1 cellular context compared by ENCODE assay signal in the genomic region with DNA sequence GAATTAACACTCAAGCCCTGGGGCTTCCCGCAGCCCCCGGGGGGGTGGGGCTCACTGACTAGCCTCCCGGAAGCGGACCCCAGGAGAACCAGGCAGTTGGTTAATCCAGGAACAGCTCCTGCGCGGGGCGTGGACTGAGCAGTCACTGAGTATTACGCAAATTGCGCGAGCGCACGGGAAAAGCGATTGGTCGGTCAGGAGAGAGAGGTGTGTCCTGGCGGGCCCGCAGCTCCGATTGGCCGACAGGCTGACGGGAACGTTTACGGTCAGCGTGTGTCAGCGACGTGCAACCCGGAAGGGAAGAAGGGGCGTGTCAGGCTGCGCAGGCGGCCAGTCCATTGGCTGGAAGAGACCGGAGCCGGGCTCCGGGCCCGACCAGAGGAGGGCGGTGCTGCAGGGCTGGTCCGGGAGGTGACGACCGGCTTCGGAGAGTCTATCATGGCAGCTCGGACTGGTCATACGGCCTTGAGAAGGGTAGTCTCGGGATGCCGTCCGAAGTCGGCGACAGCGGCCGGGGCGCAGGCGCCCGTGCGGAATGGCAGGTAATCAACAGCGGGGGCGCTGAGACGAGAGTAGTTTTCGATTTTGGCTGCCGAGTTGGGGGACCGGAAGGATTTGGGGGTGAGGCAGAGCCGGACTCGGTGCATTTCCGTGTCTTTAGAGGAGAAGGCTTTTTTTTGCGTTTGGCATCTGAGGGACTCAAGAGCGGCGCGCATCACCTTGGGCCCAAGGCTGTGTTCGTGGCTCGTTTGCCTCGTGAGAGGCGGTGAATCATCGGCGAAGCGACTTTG.
TF ChIP-seq lines count a peak whose summit lies in the region.

A gene (plus strand): TSS at position 430 of the 791 bp plus-strand sequence. CDS start 9 bp downstream, at position 439.

TF ChIP-seq in K562, 482 proteins besides CTCF, POLR2A, EP300 and RAD21 (continued from another document and continues in another):
- TF ChIP-seq YY1 (IDR thresholded peaks at IDR 0.05; ENCODE audit: borderline replicate concordance in 1 of 3, control insufficient read depth in 1 of 3, extremely low read depth in 1 of 3, insufficient read depth in 3 of 3, insufficient read length in 1 of 3, insufficient replicate concordance in 2 of 3, low read depth in 1 of 3, low read length in 2 of 3): peak; percentile 32 to 89 (median 86)
- no peak for TF ChIP-seq ZNF79 (CRISPR knock-in tag; IDR thresholded peaks at IDR 0.05; ENCODE audit: low read depth)
- TF ChIP-seq, protein P1, sequence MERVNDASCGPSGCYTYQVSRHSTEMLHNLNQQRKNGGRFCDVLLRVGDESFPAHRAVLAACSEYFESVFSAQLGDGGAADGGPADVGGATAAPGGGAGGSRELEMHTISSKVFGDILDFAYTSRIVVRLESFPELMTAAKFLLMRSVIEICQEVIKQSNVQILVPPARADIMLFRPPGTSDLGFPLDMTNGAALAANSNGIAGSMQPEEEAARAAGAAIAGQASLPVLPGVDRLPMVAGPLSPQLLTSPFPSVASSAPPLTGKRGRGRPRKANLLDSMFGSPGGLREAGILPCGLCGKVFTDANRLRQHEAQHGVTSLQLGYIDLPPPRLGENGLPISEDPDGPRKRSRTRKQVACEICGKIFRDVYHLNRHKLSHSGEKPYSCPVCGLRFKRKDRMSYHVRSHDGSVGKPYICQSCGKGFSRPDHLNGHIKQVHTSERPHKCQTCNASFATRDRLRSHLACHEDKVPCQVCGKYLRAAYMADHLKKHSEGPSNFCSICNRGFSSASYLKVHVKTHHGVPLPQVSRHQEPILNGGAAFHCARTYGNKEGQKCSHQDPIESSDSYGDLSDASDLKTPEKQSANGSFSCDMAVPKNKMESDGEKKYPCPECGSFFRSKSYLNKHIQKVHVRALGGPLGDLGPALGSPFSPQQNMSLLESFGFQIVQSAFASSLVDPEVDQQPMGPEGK (CRISPR knock-in tag; IDR thresholded peaks at IDR 0.05; ENCODE audit: borderline replicate concordance): no peak
- TF ChIP-seq, protein P2, sequence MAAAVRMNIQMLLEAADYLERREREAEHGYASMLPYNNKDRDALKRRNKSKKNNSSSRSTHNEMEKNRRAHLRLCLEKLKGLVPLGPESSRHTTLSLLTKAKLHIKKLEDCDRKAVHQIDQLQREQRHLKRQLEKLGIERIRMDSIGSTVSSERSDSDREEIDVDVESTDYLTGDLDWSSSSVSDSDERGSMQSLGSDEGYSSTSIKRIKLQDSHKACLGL (CRISPR knock-in tag; IDR thresholded peaks at IDR 0.05; ENCODE audit: borderline replicate concordance, poor library complexity, severe bottlenecking): no peak
- TF ChIP-seq ZNF830 (CRISPR knock-in tag; IDR thresholded peaks at IDR 0.05): no peak
- TF ChIP-seq, protein P3, sequence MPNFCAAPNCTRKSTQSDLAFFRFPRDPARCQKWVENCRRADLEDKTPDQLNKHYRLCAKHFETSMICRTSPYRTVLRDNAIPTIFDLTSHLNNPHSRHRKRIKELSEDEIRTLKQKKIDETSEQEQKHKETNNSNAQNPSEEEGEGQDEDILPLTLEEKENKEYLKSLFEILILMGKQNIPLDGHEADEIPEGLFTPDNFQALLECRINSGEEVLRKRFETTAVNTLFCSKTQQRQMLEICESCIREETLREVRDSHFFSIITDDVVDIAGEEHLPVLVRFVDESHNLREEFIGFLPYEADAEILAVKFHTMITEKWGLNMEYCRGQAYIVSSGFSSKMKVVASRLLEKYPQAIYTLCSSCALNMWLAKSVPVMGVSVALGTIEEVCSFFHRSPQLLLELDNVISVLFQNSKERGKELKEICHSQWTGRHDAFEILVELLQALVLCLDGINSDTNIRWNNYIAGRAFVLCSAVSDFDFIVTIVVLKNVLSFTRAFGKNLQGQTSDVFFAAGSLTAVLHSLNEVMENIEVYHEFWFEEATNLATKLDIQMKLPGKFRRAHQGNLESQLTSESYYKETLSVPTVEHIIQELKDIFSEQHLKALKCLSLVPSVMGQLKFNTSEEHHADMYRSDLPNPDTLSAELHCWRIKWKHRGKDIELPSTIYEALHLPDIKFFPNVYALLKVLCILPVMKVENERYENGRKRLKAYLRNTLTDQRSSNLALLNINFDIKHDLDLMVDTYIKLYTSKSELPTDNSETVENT (CRISPR knock-in tag; IDR thresholded peaks at IDR 0.05): no peak
- no peak for TF ChIP-seq PTBP1 (IDR thresholded peaks at IDR 0.05; ENCODE audit: low read depth, low read length)
- no peak for TF ChIP-seq BHLHE40 (IDR thresholded peaks at IDR 0.05; ENCODE audit: low read length)
- peak; percentile 42 for TF ChIP-seq SMARCE1 (IDR thresholded peaks at IDR 0.05)
- no peak; the same call in 1 of the 2 replicates for TF ChIP-seq CTBP1 (IDR thresholded peaks at IDR 0.05; ENCODE audit: borderline replicate concordance)
- TF ChIP-seq HDAC1 (IDR thresholded peaks at IDR 0.05): peak in 1 of 2 experiments; percentile 77; a peak in 2 of 4 replicates
- TF ChIP-seq HDAC6 (IDR thresholded peaks at IDR 0.05; ENCODE audit: low read depth, low read length): no peak
- TF ChIP-seq HSF4 (CRISPR knock-in tag; IDR thresholded peaks at IDR 0.05; ENCODE audit: borderline replicate concordance): no peak
- TF ChIP-seq ELF1 (tag; IDR thresholded peaks at IDR 0.05): peak; percentile 94
- TF ChIP-seq KDM4B (IDR thresholded peaks at IDR 0.05; ENCODE audit: borderline replicate concordance in 2 of 2, low read depth in 1 of 2): peak in 1 of 2 experiments; percentile 41; a peak in 1 of 4 replicates
- TF ChIP-seq HNRNPLL (IDR thresholded peaks at IDR 0.05; ENCODE audit: low read depth, low read length, poor library complexity, severe bottlenecking): peak; percentile 100
- TF ChIP-seq, protein P4, sequence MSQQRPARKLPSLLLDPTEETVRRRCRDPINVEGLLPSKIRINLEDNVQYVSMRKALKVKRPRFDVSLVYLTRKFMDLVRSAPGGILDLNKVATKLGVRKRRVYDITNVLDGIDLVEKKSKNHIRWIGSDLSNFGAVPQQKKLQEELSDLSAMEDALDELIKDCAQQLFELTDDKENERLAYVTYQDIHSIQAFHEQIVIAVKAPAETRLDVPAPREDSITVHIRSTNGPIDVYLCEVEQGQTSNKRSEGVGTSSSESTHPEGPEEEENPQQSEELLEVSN (IDR thresholded peaks at IDR 0.05; ENCODE audit: borderline replicate concordance in 1 of 2, extremely low read depth in 1 of 2, insufficient read depth in 1 of 2, insufficient read length in 1 of 2, low read depth in 1 of 2, low read length in 1 of 2, poor library complexity in 1 of 2, severe bottlenecking in 1 of 2): peak; percentile 40 to 54
- TF ChIP-seq, protein P5, sequence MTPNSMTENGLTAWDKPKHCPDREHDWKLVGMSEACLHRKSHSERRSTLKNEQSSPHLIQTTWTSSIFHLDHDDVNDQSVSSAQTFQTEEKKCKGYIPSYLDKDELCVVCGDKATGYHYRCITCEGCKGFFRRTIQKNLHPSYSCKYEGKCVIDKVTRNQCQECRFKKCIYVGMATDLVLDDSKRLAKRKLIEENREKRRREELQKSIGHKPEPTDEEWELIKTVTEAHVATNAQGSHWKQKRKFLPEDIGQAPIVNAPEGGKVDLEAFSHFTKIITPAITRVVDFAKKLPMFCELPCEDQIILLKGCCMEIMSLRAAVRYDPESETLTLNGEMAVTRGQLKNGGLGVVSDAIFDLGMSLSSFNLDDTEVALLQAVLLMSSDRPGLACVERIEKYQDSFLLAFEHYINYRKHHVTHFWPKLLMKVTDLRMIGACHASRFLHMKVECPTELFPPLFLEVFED (CRISPR knock-in tag; conservative IDR thresholded peaks at IDR 0.05): 0 out of 2 replicates have a peak, but pooled peaks have one; percentile 26
- TF ChIP-seq, protein P6, sequence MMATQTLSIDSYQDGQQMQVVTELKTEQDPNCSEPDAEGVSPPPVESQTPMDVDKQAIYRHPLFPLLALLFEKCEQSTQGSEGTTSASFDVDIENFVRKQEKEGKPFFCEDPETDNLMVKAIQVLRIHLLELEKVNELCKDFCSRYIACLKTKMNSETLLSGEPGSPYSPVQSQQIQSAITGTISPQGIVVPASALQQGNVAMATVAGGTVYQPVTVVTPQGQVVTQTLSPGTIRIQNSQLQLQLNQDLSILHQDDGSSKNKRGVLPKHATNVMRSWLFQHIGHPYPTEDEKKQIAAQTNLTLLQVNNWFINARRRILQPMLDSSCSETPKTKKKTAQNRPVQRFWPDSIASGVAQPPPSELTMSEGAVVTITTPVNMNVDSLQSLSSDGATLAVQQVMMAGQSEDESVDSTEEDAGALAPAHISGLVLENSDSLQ (IDR thresholded peaks at IDR 0.05): peak; percentile 88
- no peak for TF ChIP-seq ZNF668 (CRISPR knock-in tag; IDR thresholded peaks at IDR 0.05)
- TF ChIP-seq, protein P7, sequence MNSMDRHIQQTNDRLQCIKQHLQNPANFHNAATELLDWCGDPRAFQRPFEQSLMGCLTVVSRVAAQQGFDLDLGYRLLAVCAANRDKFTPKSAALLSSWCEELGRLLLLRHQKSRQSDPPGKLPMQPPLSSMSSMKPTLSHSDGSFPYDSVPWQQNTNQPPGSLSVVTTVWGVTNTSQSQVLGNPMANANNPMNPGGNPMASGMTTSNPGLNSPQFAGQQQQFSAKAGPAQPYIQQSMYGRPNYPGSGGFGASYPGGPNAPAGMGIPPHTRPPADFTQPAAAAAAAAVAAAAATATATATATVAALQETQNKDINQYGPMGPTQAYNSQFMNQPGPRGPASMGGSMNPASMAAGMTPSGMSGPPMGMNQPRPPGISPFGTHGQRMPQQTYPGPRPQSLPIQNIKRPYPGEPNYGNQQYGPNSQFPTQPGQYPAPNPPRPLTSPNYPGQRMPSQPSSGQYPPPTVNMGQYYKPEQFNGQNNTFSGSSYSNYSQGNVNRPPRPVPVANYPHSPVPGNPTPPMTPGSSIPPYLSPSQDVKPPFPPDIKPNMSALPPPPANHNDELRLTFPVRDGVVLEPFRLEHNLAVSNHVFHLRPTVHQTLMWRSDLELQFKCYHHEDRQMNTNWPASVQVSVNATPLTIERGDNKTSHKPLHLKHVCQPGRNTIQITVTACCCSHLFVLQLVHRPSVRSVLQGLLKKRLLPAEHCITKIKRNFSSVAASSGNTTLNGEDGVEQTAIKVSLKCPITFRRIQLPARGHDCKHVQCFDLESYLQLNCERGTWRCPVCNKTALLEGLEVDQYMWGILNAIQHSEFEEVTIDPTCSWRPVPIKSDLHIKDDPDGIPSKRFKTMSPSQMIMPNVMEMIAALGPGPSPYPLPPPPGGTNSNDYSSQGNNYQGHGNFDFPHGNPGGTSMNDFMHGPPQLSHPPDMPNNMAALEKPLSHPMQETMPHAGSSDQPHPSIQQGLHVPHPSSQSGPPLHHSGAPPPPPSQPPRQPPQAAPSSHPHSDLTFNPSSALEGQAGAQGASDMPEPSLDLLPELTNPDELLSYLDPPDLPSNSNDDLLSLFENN (IDR thresholded peaks at IDR 0.05; ENCODE audit: low read depth in 2 of 2, low read length in 2 of 2): no peak
- no peak for TF ChIP-seq ZNF644 (tag; IDR thresholded peaks at IDR 0.05; ENCODE audit: low read depth)
- peak; percentile 31 to 46; a peak in 2 of 4 replicates for TF ChIP-seq TBL1XR1 (IDR thresholded peaks at IDR 0.05; ENCODE audit: low read length in 2 of 2)
- TF ChIP-seq CEBPB (tag; IDR thresholded peaks at IDR 0.05): peak; percentile 97
- TF ChIP-seq, protein P8, sequence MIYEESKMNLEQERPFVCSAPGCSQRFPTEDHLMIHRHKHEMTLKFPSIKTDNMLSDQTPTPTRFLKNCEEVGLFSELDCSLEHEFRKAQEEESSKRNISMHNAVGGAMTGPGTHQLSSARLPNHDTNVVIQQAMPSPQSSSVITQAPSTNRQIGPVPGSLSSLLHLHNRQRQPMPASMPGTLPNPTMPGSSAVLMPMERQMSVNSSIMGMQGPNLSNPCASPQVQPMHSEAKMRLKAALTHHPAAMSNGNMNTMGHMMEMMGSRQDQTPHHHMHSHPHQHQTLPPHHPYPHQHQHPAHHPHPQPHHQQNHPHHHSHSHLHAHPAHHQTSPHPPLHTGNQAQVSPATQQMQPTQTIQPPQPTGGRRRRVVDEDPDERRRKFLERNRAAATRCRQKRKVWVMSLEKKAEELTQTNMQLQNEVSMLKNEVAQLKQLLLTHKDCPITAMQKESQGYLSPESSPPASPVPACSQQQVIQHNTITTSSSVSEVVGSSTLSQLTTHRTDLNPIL (CRISPR knock-in tag; IDR thresholded peaks at IDR 0.05): no peak
- TF ChIP-seq GATAD2B (IDR thresholded peaks at IDR 0.05; ENCODE audit: borderline replicate concordance): no peak; the same call in 1 of the 2 replicates
- TF ChIP-seq SRSF1 (IDR thresholded peaks at IDR 0.05; ENCODE audit: low read depth, low read length): no peak
- TF ChIP-seq FOXA1 (IDR thresholded peaks at IDR 0.05; ENCODE audit: borderline replicate concordance): no peak
- peak; percentile 51 for TF ChIP-seq CHD2 (IDR thresholded peaks at IDR 0.05; ENCODE audit: low read depth, low read length)
- TF ChIP-seq RFX1 (IDR thresholded peaks at IDR 0.05): no peak
- TF ChIP-seq, protein P9, sequence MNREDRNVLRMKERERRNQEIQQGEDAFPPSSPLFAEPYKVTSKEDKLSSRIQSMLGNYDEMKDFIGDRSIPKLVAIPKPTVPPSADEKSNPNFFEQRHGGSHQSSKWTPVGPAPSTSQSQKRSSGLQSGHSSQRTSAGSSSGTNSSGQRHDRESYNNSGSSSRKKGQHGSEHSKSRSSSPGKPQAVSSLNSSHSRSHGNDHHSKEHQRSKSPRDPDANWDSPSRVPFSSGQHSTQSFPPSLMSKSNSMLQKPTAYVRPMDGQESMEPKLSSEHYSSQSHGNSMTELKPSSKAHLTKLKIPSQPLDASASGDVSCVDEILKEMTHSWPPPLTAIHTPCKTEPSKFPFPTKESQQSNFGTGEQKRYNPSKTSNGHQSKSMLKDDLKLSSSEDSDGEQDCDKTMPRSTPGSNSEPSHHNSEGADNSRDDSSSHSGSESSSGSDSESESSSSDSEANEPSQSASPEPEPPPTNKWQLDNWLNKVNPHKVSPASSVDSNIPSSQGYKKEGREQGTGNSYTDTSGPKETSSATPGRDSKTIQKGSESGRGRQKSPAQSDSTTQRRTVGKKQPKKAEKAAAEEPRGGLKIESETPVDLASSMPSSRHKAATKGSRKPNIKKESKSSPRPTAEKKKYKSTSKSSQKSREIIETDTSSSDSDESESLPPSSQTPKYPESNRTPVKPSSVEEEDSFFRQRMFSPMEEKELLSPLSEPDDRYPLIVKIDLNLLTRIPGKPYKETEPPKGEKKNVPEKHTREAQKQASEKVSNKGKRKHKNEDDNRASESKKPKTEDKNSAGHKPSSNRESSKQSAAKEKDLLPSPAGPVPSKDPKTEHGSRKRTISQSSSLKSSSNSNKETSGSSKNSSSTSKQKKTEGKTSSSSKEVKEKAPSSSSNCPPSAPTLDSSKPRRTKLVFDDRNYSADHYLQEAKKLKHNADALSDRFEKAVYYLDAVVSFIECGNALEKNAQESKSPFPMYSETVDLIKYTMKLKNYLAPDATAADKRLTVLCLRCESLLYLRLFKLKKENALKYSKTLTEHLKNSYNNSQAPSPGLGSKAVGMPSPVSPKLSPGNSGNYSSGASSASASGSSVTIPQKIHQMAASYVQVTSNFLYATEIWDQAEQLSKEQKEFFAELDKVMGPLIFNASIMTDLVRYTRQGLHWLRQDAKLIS (CRISPR knock-in tag; IDR thresholded peaks at IDR 0.05): peak; percentile 89; the same call in 1 of the 2 replicates
- peak; percentile 93 for TF ChIP-seq PHF8 (IDR thresholded peaks at IDR 0.05; ENCODE audit: borderline replicate concordance, low read length)
- no peak for TF ChIP-seq ZNF583 (CRISPR knock-in tag; IDR thresholded peaks at IDR 0.05)
- peak; percentile 91 for TF ChIP-seq ZNF24 (IDR thresholded peaks at IDR 0.05)
- TF ChIP-seq, protein P10, sequence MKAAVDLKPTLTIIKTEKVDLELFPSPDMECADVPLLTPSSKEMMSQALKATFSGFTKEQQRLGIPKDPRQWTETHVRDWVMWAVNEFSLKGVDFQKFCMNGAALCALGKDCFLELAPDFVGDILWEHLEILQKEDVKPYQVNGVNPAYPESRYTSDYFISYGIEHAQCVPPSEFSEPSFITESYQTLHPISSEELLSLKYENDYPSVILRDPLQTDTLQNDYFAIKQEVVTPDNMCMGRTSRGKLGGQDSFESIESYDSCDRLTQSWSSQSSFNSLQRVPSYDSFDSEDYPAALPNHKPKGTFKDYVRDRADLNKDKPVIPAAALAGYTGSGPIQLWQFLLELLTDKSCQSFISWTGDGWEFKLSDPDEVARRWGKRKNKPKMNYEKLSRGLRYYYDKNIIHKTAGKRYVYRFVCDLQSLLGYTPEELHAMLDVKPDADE (conservative IDR thresholded peaks at IDR 0.05; ENCODE audit: control insufficient read depth, low read depth, low read length): peak; percentile 52
- TF ChIP-seq POLR2H (tag; IDR thresholded peaks at IDR 0.05; ENCODE audit: low read depth): peak; percentile 82
- TF ChIP-seq PHF20 (IDR thresholded peaks at IDR 0.05; ENCODE audit: partially characterized antibody): peak; percentile 60
